19 cellular contexts compared by ENCODE assay signal in the genomic region with DNA sequence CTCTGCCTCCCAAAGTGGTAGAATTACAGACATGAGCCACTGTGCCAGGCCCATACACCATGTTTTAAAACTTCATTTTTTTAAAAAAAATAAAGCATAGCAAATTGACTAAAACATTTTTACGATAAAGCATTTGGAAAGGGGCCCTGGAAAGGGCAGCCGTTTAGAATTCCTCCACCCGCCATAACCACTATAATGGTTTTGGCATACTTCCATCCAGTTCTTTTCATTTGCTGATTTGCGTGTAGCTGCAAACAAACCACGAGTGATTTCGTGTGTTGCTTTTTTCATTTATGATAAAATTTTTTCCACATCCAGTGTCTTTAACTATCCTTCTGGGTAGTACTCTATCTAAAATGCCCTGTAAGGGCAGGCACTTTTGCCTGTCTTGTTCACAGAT.
DNase-seq lines count a peak whose midpoint lies in the region; ATAC-seq and TF ChIP-seq lines count a peak whose summit lies in the region.
"Had no signal": no experiment of that assay in that cellular context is flagged by ENCODE, and none has a peak within 500 bp of the region (broad histone marks: within the 10 kb centered on the region; RNA-seq: fewer than 3 reads in every experiment).

No MANE protein-coding gene starts in this region.

- no peaks in the 10 kb centered on the region for H4K20me1 ChIP-seq in hepatocyte (ENCODE audit: insufficient read depth, poor library complexity, severe bottlenecking)

- no peaks in the 10 kb centered on the region for H3K9me3 ChIP-seq in hepatocyte (ENCODE audit: low read depth)
- H3K9me3 ChIP-seq: Caco-2 had no signal

- no peaks in the 10 kb centered on the region for H3K9me2 ChIP-seq in hepatocyte (replicated peaks; ENCODE audit: insufficient read depth)

- DNase-seq in AG10803 (ENCODE audit: low read depth) (peak; percentile 73), MV-4-11 (lab: John Stamatoyannopoulos, UW) (peak; percentile 40), choroid plexus epithelial cell (ENCODE audit: low read depth) (peak; percentile 63), hepatocyte (ENCODE audit: low spot score) (peak; percentile 26), SW480 (ENCODE audit: low spot score) (no peak)
- DNase-seq: Caco-2; CD4-positive, CD25-positive, alpha-beta regulatory T cell; DMS153; IMR-90; Karpas-422; MM.1S; NCI-H1417 treated with DMSO at 0.1 percent for 48 hours; NCI-H2081 treated with DMSO at 0.1 percent for 48 hours; NCI-H524; Right ventricle myocardium superior had no signal

- no peaks in the 10 kb centered on the region for H3K4me1 ChIP-seq in hepatocyte (ENCODE audit: insufficient read depth)
- H3K4me1 ChIP-seq: Caco-2 had no signal

- ATAC-seq in HG03045 (IDR thresholded peaks at IDR 0.05; ENCODE audit: unreplicated experiment), result no peak
- no peak for ATAC-seq in HG03439 (IDR thresholded peaks at IDR 0.05; ENCODE audit: unreplicated experiment)
- ATAC-seq: Panc1, SK-N-SH treated with all-trans-retinoic acid at 6 μM for 48 hours had no signal

- H3K4me3 ChIP-seq in AG10803 (ENCODE audit: low read length), result no peak overlapping the region
- no peak overlapping the region for H3K4me3 ChIP-seq in choroid plexus epithelial cell (ENCODE audit: low read depth, low read length)
- no peak overlapping the region for H3K4me3 ChIP-seq in hepatocyte

- H2AFZ ChIP-seq in hepatocyte, result no peak overlapping the region

- no peaks in the 10 kb centered on the region for H3K79me2 ChIP-seq in hepatocyte

- TF ChIP-seq CTCF in AG10803 (conservative IDR thresholded peaks at IDR 0.05; ENCODE audit: low read length), result no peak
- no peak for TF ChIP-seq CTCF in choroid plexus epithelial cell (conservative IDR thresholded peaks at IDR 0.05; ENCODE audit: low read depth, low read length)
- no peak for TF ChIP-seq CTCF in hepatocyte (IDR thresholded peaks at IDR 0.05; ENCODE audit: poor library complexity)

- no peak overlapping the region for H3K4me2 ChIP-seq in hepatocyte

- no peaks in the 10 kb centered on the region for H3K27me3 ChIP-seq in hepatocyte

- peak overlapping the region; percentile 42 for H3K27ac ChIP-seq in hepatocyte

- WGBS in hepatocyte (ENCODE audit: low lambda C conversion rate, missing lambda C conversion rate), result 52% methylated on average over 6 of the region's 6 CpGs

- H3K36me3 ChIP-seq in hepatocyte (replicated peaks; ENCODE audit: insufficient read depth, low read depth), result no peaks in the 10 kb centered on the region
